In the genomic region with DNA sequence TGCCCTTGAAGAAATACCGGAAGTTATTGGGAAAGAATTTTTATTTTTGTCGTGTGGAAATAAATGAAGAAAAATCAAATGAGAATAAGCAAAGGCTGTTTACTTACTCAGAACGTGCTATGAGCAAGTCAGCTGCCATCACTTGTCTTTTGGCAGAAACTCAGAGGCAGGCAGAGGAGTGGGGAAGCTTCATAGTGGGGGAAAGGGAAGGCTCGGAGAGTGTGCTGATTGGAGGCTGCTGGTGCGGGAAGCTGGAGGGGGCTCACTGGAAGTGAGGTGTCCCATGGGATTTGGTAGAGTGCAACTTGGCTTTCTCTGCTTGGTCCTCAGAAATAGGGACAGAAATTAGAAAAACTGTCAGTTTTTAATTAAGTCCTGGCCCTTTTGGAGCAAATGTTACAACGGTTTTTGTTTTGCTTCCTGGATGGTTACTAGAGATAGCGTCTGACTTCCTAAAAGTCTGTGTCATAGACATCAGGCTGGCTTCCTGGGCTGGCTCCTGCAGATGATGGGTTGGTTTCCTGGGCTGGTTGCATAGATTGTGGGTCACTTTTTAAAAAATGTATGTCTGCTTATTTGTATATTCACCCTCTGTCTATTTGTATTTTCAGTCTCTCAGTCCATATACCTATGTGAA, we compare ENCODE assay signal across 1 cellular context.
TF ChIP-seq lines count a peak whose summit lies in the region.

No MANE protein-coding gene starts in this region.

TF ChIP-seq in K562, 482 proteins besides CTCF, POLR2A, EP300 and RAD21 (continued from another document):
- TF ChIP-seq MGA (IDR thresholded peaks at IDR 0.05): no peak
